In genomic region chrX:148538582-148538981, GRCh38 we compare ENCODE assay signal across 11 cellular contexts. TPM values are rescaled to one million over a fixed set of nuclear protein-coding genes. Genes with fewer than 3 reads are reported as not detected.
"Had no signal": no experiment of that assay in that cellular context is flagged by ENCODE, and none has a peak within 500 bp of the region (broad histone marks: within the 10 kb centered on the region; RNA-seq: fewer than 3 reads in every experiment).

No MANE protein-coding gene starts in this region.

- H3K9me3 ChIP-seq: HAP-1 had no signal

- H2AFZ ChIP-seq: GM23248 had no signal

- H3K9ac ChIP-seq: GM23248, KMS-11 had no signal

- H3K36me3 ChIP-seq: HAP-1 had no signal

- H3K27ac ChIP-seq: GM23248, KMS-11 had no signal

- DNase-seq: GM23248, GOT3, H7, HFFc6, IMR-90, KBM-7 had no signal

- H3K4me2 ChIP-seq: KMS-11 had no signal

- H3K4me3 ChIP-seq: GM23248, HAP-1 had no signal

- ATAC-seq: HCT116 had no signal

- FAIRE-seq: HTR-8/SVneo had no signal

RNA-seq across cellular contexts. Expression of gene AFF2, which starts 38.2 kb away (rescaled TPM):
- total RNA-seq: HFFc6, HT-29 had no signal
